In genomic region chr1:169495916-169496315, GRCh38 we compare ENCODE assay signal across 23 cellular contexts. TPM values are rescaled to one million over a fixed set of nuclear protein-coding genes. Genes with fewer than 3 reads are reported as not detected.
DNase-seq lines count a peak whose midpoint lies in the region; ATAC-seq, FAIRE-seq and TF ChIP-seq lines count a peak whose summit lies in the region.
"Had no signal": no experiment of that assay in that cellular context is flagged by ENCODE, and none has a peak within 500 bp of the region (broad histone marks: within the 10 kb centered on the region; RNA-seq: fewer than 3 reads in every experiment).

No MANE protein-coding gene starts in this region.

- no peaks in the 10 kb centered on the region for H3K27me3 Mint-ChIP-seq in Calu3 (ENCODE audit: unreplicated experiment)
- H3K27me3 Mint-ChIP-seq: CD4-positive, CD25-positive, alpha-beta regulatory T cell had no signal

- H3K4me3 Mint-ChIP-seq in Calu3 (ENCODE audit: low read depth, unreplicated experiment) = no peak overlapping the region
- H3K4me3 Mint-ChIP-seq: CD4-positive, CD25-positive, alpha-beta regulatory T cell had no signal

- CTCF ChIA-PET in Calu3 (lab: Charles Lee) = interaction anchor here (1.0 to 1.4 kb wide), 4 partner anchors 10 to 16 kb away, joined by 3 to 4 read pairs (median 4); partner anchors contain the start of gene SLC19A2

- H3K4me1 Mint-ChIP-seq in Calu3 (ENCODE audit: low read depth, unreplicated experiment) = peaks cover 53% of the 10 kb centered on the region

- H3K27me3 ChIP-seq in bronchial epithelial cell (ENCODE audit: control insufficient read depth, insufficient read depth, low read length) = no peaks in the 10 kb centered on the region
- H3K27me3 ChIP-seq: BE2C had no signal

- H3K4me3 ChIP-seq in bronchial epithelial cell (ENCODE audit: low read depth, low read length) = no peak overlapping the region
- H3K4me3 ChIP-seq: GM12878 had no signal

- ATAC-seq in HG03175 (IDR thresholded peaks at IDR 0.05; ENCODE audit: unreplicated experiment) = peak; percentile 47
- ATAC-seq: GM12878 had no signal

- TF ChIP-seq CTCF in Calu3 (IDR thresholded peaks at IDR 0.05; ENCODE audit: unreplicated experiment) (no peak), bronchial epithelial cell (IDR thresholded peaks at IDR 0.05; ENCODE audit: insufficient read depth, low read length, severe bottlenecking) (no peak)

- intact Hi-C loops in Calu3 (cut with micrococcal nuclease; ENCODE audit: unreplicated experiment) = no loop called here

- no TSS peak for BruUV-seq in Calu3 (replicated peaks; lab: Mats Ljungman, UMichigan)

- no peaks in the 10 kb centered on the region for H3K36me3 Mint-ChIP-seq in Calu3 (ENCODE audit: insufficient read depth, unreplicated experiment)

- peaks cover 6% of the 10 kb centered on the region for H3K9me3 Mint-ChIP-seq in Calu3 (ENCODE audit: low read depth, unreplicated experiment)

- FAIRE-seq in bronchial epithelial cell (lab: Jason Lieb, UNC) = no peak
- FAIRE-seq: A204.1, GM12878 had no signal

- H3K36me3 ChIP-seq in bronchial epithelial cell (ENCODE audit: control insufficient read depth, insufficient read depth, low read length) = no peaks in the 10 kb centered on the region
- H3K36me3 ChIP-seq: BE2C had no signal

- peak overlapping the region; percentile 13 for H3K27ac Mint-ChIP-seq in Calu3 (ENCODE audit: unreplicated experiment)
- H3K27ac Mint-ChIP-seq: CD4-positive, CD25-positive, alpha-beta regulatory T cell had no signal

- DNase-seq in Calu3 = no peak
- peak; percentile 76 for DNase-seq in bronchial epithelial cell (ENCODE audit: low read depth)
- peak; percentile 86 for DNase-seq in kidney tubule cell (ENCODE audit: low spot score)
- no peak for DNase-seq in Ammon's horn (ENCODE audit: low spot score)
- DNase-seq in T1000 (lab: John Stamatoyannopoulos, UW) = no peak
- DNase-seq in Kasumi-1 (lab: John Stamatoyannopoulos, UW) = no peak
- DNase-seq: BE2C, DMS 273 treated with DMSO at 0.1 percent for 48 hours, DMS79 treated with DMSO at 0.1 percent for 48 hours, GOT3, KBM-7, MV-4-11, NCI-H1417, NCI-H1694 treated with DMSO at 0.1 percent for 48 hours, NCI-H2081 treated with DMSO at 0.1 percent for 48 hours, NCI-H2171 treated with DMSO at 0.1 percent for 48 hours, NCI-H446, NCI-H526, SHP77 had no signal

RNA-seq across cellular contexts. Expression of gene SLC19A2, which starts 10.2 kb away (rescaled TPM):
- total RNA-seq in Calu3 (2022) (22.0 and 24.2 TPM in 2 replicates), bronchial epithelial cell (11.9 and 16.8 TPM in 2 replicates)

Comparison
In these comparisons a context has a peak if more than half of its experiments do, and no peak if none do; other contexts are left out.
1. DNase-seq: peak in bronchial epithelial cell (single experiment) and kidney tubule cell (single experiment); none in Calu3 (single experiment), Ammon's horn (single experiment), T1000 (single experiment) and Kasumi-1 (0 of 2).